8 cellular contexts compared by ENCODE assay signal in genomic region chr3:9248232-9249191, GRCh38. TPM values are rescaled to one million over a fixed set of nuclear protein-coding genes. Genes with fewer than 3 reads are reported as not detected.
DNase-seq lines count a peak whose midpoint lies in the region; TF ChIP-seq lines count a peak whose summit lies in the region.

No MANE protein-coding gene starts in this region.

- TF ChIP-seq CTCF in PC-9 (conservative IDR thresholded peaks at IDR 0.05): no peak
- TF ChIP-seq CTCF in epithelial cell of proximal tubule (conservative IDR thresholded peaks at IDR 0.05; ENCODE audit: low read depth, low read length): no peak
- TF ChIP-seq CTCF in osteocyte (IDR thresholded peaks at IDR 0.05): no peak

- H3K4me3 ChIP-seq in PC-9 (peak overlapping the region; percentile 62), epithelial cell of proximal tubule (ENCODE audit: low read depth, low read length) (peak overlapping the region; percentile 54)

- H3K9me3 Mint-ChIP-seq in activated CD4-positive, alpha-beta T cell treated with anti-CD3 and anti-CD28 coated beads, Interleukin-2, amount 10 ng/mL, durations not matched to agents 7 days and 5 days: no peaks in the 10 kb centered on the region
- no peaks in the 10 kb centered on the region for H3K9me3 Mint-ChIP-seq in osteocyte (ENCODE audit: unreplicated experiment)

- POLR2A ChIA-PET in activated CD4-positive, alpha-beta T cell treated with anti-CD3 and anti-CD28 coated beads, Interleukin-2, amount 10 ng/mL, durations not matched to agents 7 days and 5 days (lab: Charles Lee): no interaction called here
- POLR2A ChIA-PET in PC-9 (lab: Charles Lee; ENCODE audit: unreplicated experiment): interaction anchor here (0.5 to 0.6 kb wide), 3 partner anchors 19 to 38 kb away, joined by 3 to 4 read pairs (median 4); no protein-coding TSS in a partner anchor

- no peaks in the 10 kb centered on the region for H3K36me3 Mint-ChIP-seq in activated CD4-positive, alpha-beta T cell treated with anti-CD3 and anti-CD28 coated beads, Interleukin-2, amount 10 ng/mL, durations not matched to agents 7 days and 5 days (ENCODE audit: low read depth)
- no peaks in the 10 kb centered on the region for H3K36me3 Mint-ChIP-seq in osteocyte (ENCODE audit: unreplicated experiment)

- no peaks in the 10 kb centered on the region for H4K20me1 ChIP-seq in PC-9 (ENCODE audit: insufficient read depth)

- CTCF ChIA-PET in activated CD4-positive, alpha-beta T cell treated with anti-CD3 and anti-CD28 coated beads, Interleukin-2, amount 10 ng/mL, durations not matched to agents 7 days and 5 days (lab: Charles Lee): interaction anchor here (0.7 to 1.5 kb wide), 7 partner anchors 10 to 69 kb away, joined by 3 to 6 read pairs (median 3); no protein-coding TSS in a partner anchor
- CTCF ChIA-PET in PC-9 (lab: Charles Lee): interaction anchor here (0.6 to 1.0 kb wide), 3 partner anchors 53 to 169 kb away, joined by 3 to 4 read pairs (median 4); no protein-coding TSS in a partner anchor

- no peaks in the 10 kb centered on the region for H3K79me2 ChIP-seq in PC-9 (ENCODE audit: low read depth)

- no peaks in the 10 kb centered on the region for H3K27me3 ChIP-seq in PC-9 (ENCODE audit: insufficient read depth, low read depth)

- H3F3A ChIP-seq in PC-9 (ENCODE audit: insufficient read depth, low read depth): no peaks in the 10 kb centered on the region

- no peaks in the 10 kb centered on the region for H3K36me3 ChIP-seq in PC-9 (ENCODE audit: low read depth)

- peak; percentile 23 for DNase-seq in activated CD4-positive, alpha-beta T cell treated with anti-CD3 and anti-CD28 coated beads, Interleukin-2, amount 10 ng/mL, durations not matched to agents 7 days and 5 days
- DNase-seq in activated CD4-positive, alpha-beta T cell treated with anti-CD3 and anti-CD28 coated beads, Interleukin-2, amount 50 U/mL, for 1 hour: no peak
- DNase-seq in PC-9: peak in 1 of 2 experiments; percentile 7
- DNase-seq in epithelial cell of proximal tubule (ENCODE audit: low read depth): no peak
- DNase-seq in osteocyte (ENCODE audit: extremely low spot score, unreplicated experiment): no peak
- no peak for DNase-seq in iPS-NIHi11 (ENCODE audit: low spot score)
- no peak for DNase-seq in iPS-NIHi7 (ENCODE audit: extremely low spot score)
- no peak for DNase-seq in NCI-H1436 treated with DMSO at 0.1 percent for 48 hours (lab: John Stamatoyannopoulos, UW)

- H3K27ac Mint-ChIP-seq in activated CD4-positive, alpha-beta T cell treated with anti-CD3 and anti-CD28 coated beads, Interleukin-2, amount 10 ng/mL, durations not matched to agents 7 days and 5 days: peak overlapping the region; percentile 71
- H3K27ac Mint-ChIP-seq in osteocyte (ENCODE audit: unreplicated experiment): no peak overlapping the region

- H3K27me3 Mint-ChIP-seq in activated CD4-positive, alpha-beta T cell treated with anti-CD3 and anti-CD28 coated beads, Interleukin-2, amount 10 ng/mL, durations not matched to agents 7 days and 5 days: peaks cover 7% of the 10 kb centered on the region
- H3K27me3 Mint-ChIP-seq in osteocyte (ENCODE audit: unreplicated experiment): peaks cover 69% of the 10 kb centered on the region

- H3K27ac ChIP-seq in PC-9: no peak overlapping the region

- BruUV-seq in PC-9 (replicated peaks; lab: Mats Ljungman, UMichigan): no TSS peak

- intact Hi-C loops in PC-9 (cut with micrococcal nuclease; ENCODE audit: unreplicated experiment): loop anchor here (1.0 to 2.0 kb wide), 2 partner anchors 34 to 74 kb away; no protein-coding TSS in a partner anchor

- H2AFZ ChIP-seq in PC-9: peak overlapping the region; percentile 83

- H3K4me2 ChIP-seq in PC-9: peak overlapping the region; percentile 95

- H3K4me3 Mint-ChIP-seq in activated CD4-positive, alpha-beta T cell treated with anti-CD3 and anti-CD28 coated beads, Interleukin-2, amount 10 ng/mL, durations not matched to agents 7 days and 5 days: peak overlapping the region; percentile 77
- H3K4me3 Mint-ChIP-seq in osteocyte (ENCODE audit: unreplicated experiment): peak overlapping the region; percentile 74

- H3K4me1 ChIP-seq in PC-9 (replicated peaks; ENCODE audit: insufficient read depth): peaks cover 26% of the 10 kb centered on the region

- H3K9me2 ChIP-seq in PC-9 (ENCODE audit: insufficient read depth): no peaks in the 10 kb centered on the region

- H3K4me1 Mint-ChIP-seq in activated CD4-positive, alpha-beta T cell treated with anti-CD3 and anti-CD28 coated beads, Interleukin-2, amount 10 ng/mL, durations not matched to agents 7 days and 5 days: peaks cover 32% of the 10 kb centered on the region
- H3K4me1 Mint-ChIP-seq in osteocyte (ENCODE audit: unreplicated experiment): peaks cover 21% of the 10 kb centered on the region

- no peaks in the 10 kb centered on the region for H3K9me3 ChIP-seq in PC-9 (ENCODE audit: insufficient read depth, low read depth)

RNA-seq across cellular contexts. Expression of gene SRGAP3, which starts 0.9 kb away (rescaled TPM):
- total RNA-seq in activated CD4-positive, alpha-beta T cell treated with anti-CD3 and anti-CD28 coated beads, Interleukin-2, amount 10 ng/mL, durations not matched to agents 7 days and 5 days: 1 to 10 TPM; 3.2 to 4.0 TPM
- 12.9 and 17.5 TPM in 2 replicates for total RNA-seq in PC-9 (2021)
- total RNA-seq in epithelial cell of proximal tubule: 0.51 and 3.4 TPM in 2 replicates
- total RNA-seq in osteocyte: 1.5 and 2.6 TPM in 2 replicates
